In the genomic region with DNA sequence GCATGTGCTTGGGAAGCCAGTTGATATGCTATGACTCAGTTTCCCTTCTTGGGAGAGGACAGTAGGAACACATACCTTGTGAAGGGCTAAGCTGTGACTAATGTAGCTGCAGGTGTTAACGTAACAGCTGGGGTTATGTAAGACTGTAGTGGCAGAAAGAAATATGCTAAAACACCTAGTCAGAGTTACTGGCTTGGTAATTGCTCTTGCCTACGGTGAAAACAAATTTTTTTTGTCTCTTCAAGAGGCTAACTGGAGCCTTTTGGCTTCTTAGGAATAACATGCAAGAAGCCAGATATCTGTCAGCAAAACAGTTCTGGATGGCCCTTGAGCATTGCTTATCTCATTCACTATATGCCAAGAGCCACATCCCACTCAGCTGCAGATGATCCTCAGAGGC, we compare ENCODE assay signal across 1 cellular context.
TF ChIP-seq lines count a peak whose summit lies in the region.

No MANE protein-coding gene starts in this region.

TF ChIP-seq in HCT116, 20 proteins besides CTCF, POLR2A, EP300 and RAD21 (continued from another document):
- TF ChIP-seq, protein P1, sequence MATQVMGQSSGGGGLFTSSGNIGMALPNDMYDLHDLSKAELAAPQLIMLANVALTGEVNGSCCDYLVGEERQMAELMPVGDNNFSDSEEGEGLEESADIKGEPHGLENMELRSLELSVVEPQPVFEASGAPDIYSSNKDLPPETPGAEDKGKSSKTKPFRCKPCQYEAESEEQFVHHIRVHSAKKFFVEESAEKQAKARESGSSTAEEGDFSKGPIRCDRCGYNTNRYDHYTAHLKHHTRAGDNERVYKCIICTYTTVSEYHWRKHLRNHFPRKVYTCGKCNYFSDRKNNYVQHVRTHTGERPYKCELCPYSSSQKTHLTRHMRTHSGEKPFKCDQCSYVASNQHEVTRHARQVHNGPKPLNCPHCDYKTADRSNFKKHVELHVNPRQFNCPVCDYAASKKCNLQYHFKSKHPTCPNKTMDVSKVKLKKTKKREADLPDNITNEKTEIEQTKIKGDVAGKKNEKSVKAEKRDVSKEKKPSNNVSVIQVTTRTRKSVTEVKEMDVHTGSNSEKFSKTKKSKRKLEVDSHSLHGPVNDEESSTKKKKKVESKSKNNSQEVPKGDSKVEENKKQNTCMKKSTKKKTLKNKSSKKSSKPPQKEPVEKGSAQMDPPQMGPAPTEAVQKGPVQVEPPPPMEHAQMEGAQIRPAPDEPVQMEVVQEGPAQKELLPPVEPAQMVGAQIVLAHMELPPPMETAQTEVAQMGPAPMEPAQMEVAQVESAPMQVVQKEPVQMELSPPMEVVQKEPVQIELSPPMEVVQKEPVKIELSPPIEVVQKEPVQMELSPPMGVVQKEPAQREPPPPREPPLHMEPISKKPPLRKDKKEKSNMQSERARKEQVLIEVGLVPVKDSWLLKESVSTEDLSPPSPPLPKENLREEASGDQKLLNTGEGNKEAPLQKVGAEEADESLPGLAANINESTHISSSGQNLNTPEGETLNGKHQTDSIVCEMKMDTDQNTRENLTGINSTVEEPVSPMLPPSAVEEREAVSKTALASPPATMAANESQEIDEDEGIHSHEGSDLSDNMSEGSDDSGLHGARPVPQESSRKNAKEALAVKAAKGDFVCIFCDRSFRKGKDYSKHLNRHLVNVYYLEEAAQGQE (IDR thresholded peaks at IDR 0.05; ENCODE audit: low read depth): no peak
- TF ChIP-seq EGR1 (IDR thresholded peaks at IDR 0.05; ENCODE audit: low read depth) (no peak), ZNF274 (IDR thresholded peaks at IDR 0.05; ENCODE audit: low read depth, low read length) (no peak), ZFX (IDR thresholded peaks at IDR 0.05) (no peak), JUND (IDR thresholded peaks at IDR 0.05) (no peak)
